1 cellular context compared by ENCODE assay signal in genomic region chr22:47210112-47210657, GRCh38.
A peak's percentile ranks its signal among the peaks of the same experiment; 100 is the strongest.
TF ChIP-seq lines count a peak whose summit lies in the region.

No MANE protein-coding gene starts in this region.

TF ChIP-seq in HepG2, 621 proteins besides CTCF, POLR2A, EP300 and RAD21:
- TF ChIP-seq CBX5 (CRISPR knock-in tag; IDR thresholded peaks at IDR 0.05; ENCODE audit: borderline replicate concordance) (no peak), ZNF34 (CRISPR knock-in tag; IDR thresholded peaks at IDR 0.05; ENCODE audit: borderline replicate concordance) (no peak), ATF7-NPFF (CRISPR knock-in tag; IDR thresholded peaks at IDR 0.05; ENCODE audit: low read depth) (no peak), ATF7 (IDR thresholded peaks at IDR 0.05) (peak; percentile 65), ATF7 (CRISPR knock-in tag; IDR thresholded peaks at IDR 0.05) (no peak), GMEB2 (CRISPR knock-in tag; IDR thresholded peaks at IDR 0.05; ENCODE audit: low read depth) (no peak)
